ENCODE assay signal across 1 cellular context in genomic region chr14:104881369-104881979, GRCh38.
TF ChIP-seq lines count a peak whose summit lies in the region.

No MANE protein-coding gene starts in this region.

TF ChIP-seq in HEK293, 187 proteins besides CTCF, POLR2A, EP300 and RAD21 (continued from another document):
- no peak for TF ChIP-seq ZNF518A (tag by site-specific recombination; conservative IDR thresholded peaks at IDR 0.05; ENCODE audit: low read depth)
- TF ChIP-seq ZNF175 (tag by site-specific recombination; IDR thresholded peaks at IDR 0.05): no peak
- TF ChIP-seq PATZ1 (tag by site-specific recombination; IDR thresholded peaks at IDR 0.05): no peak
- peak; percentile 76 for TF ChIP-seq GLIS1 (tag by site-specific recombination; IDR thresholded peaks at IDR 0.05)
- peak; percentile 67 for TF ChIP-seq KLF1 (tag by site-specific recombination; IDR thresholded peaks at IDR 0.05)
- TF ChIP-seq ZNF621 (tag by site-specific recombination; IDR thresholded peaks at IDR 0.05): no peak
- TF ChIP-seq ZNF560 (tag by site-specific recombination; IDR thresholded peaks at IDR 0.05; ENCODE audit: borderline replicate concordance): no peak
- no peak for TF ChIP-seq ZNF645 (tag by site-specific recombination; IDR thresholded peaks at IDR 0.05)
- 0 out of 2 replicates have a peak, but pooled peaks have one; percentile 61 for TF ChIP-seq KLF17 (tag by site-specific recombination; IDR thresholded peaks at IDR 0.05)
